Comparison of ENCODE assay signal across 19 cellular contexts in genomic region chr9:138103824-138104206, GRCh38.
DNase-seq lines count a peak whose midpoint lies in the region; FAIRE-seq and TF ChIP-seq lines count a peak whose summit lies in the region.
"Had no signal": no experiment of that assay in that cellular context is flagged by ENCODE, and none has a peak within 500 bp of the region (broad histone marks: within the 10 kb centered on the region; RNA-seq: fewer than 3 reads in every experiment).

No MANE protein-coding gene starts in this region.

- no peaks in the 10 kb centered on the region for H3K9me3 Mint-ChIP-seq in activated T-helper 2 cell treated with anti-CD3 and anti-CD28 coated beads, Interferon-gamma antibody, Interleukin-2, Interleukin-4, amounts not matched to agents 10 μg/mL and 5 μg/mL and 100 μg/mL, durations not matched to agents 14 hours and 24 hours and 36 hours
- H3K9me3 Mint-ChIP-seq: CD4-positive, alpha-beta T cell had no signal

- no peaks in the 10 kb centered on the region for H3K4me1 Mint-ChIP-seq in activated T-helper 2 cell treated with anti-CD3 and anti-CD28 coated beads, Interferon-gamma antibody, Interleukin-2, Interleukin-4, amounts not matched to agents 10 μg/mL and 5 μg/mL and 100 μg/mL, durations not matched to agents 14 hours and 24 hours and 36 hours (ENCODE audit: low read depth)

- H3K27me3 ChIP-seq in tibial artery = peaks cover 0 to 27% of the 10 kb centered on the region in 2 donors
- H3K27me3 ChIP-seq: SJCRH30 had no signal

- no peaks in the 10 kb centered on the region for H3K9me3 ChIP-seq in kidney (ENCODE audit: control insufficient read depth in 1 of 2, low read length in 2 of 2)
- no peaks in the 10 kb centered on the region for H3K9me3 ChIP-seq in tibial artery
- H3K9me3 ChIP-seq: SJCRH30 had no signal

- no peak overlapping the region for H3K27ac Mint-ChIP-seq in activated T-helper 2 cell treated with anti-CD3 and anti-CD28 coated beads, Interferon-gamma antibody, Interleukin-2, Interleukin-4, amounts not matched to agents 10 μg/mL and 5 μg/mL and 100 μg/mL, durations not matched to agents 14 hours and 24 hours and 36 hours
- H3K27ac Mint-ChIP-seq: CD4-positive, alpha-beta T cell had no signal

- H3K27ac ChIP-seq in kidney (ENCODE audit: low read depth in 2 of 2, low read length in 2 of 2) (no peak overlapping the region), temporal lobe (ENCODE audit: low read depth, low read length) (peak overlapping the region; percentile 13), tibial artery (no peak overlapping the region)
- H3K27ac ChIP-seq: HL-60, SJCRH30 had no signal

- H3K4me1 ChIP-seq in kidney (ENCODE audit: control insufficient read depth in 1 of 2, insufficient read depth in 1 of 2, low read depth in 1 of 2, low read length in 2 of 2) (no peaks in the 10 kb centered on the region), tibial artery (no peaks in the 10 kb centered on the region)
- H3K4me1 ChIP-seq: SJCRH30 had no signal

- intact Hi-C loops in activated T-helper 2 cell treated with anti-CD3 and anti-CD28 coated beads, Interferon-gamma antibody, Interleukin-2, Interleukin-4, amounts not matched to agents 10 μg/mL and 5 μg/mL and 100 μg/mL, durations not matched to agents 14 hours and 24 hours and 36 hours (cut with micrococcal nuclease) = no loop called here
- intact Hi-C loops in kidney (cut with DNase I) = no loop called here
- intact Hi-C loops in posterior vena cava (cut with DNase I) = no loop called here
- intact Hi-C loops in tibial artery (cut with DNase I; ENCODE audit: low total_unique reads) = no loop called here

- no peak overlapping the region for H3K9ac ChIP-seq in kidney (ENCODE audit: low read length in 2 of 2)

- DNase-seq in activated effector memory CD4-positive, alpha-beta T cell treated with anti-CD3 and anti-CD28 coated beads, Interleukin-2, amount 50 U/mL, for 16 hours = peak; percentile 14
- DNase-seq in activated effector memory CD4-positive, alpha-beta T cell treated with Interleukin-2 at 50 U/mL for 16 hours = no peak
- DNase-seq in activated T-helper 2 cell treated with anti-CD3 and anti-CD28 coated beads, Interferon-gamma antibody, Interleukin-2, Interleukin-4, amounts not matched to agents 10 μg/mL and 5 μg/mL and 100 μg/mL, durations not matched to agents 14 hours and 24 hours and 36 hours (ENCODE audit: low spot score) = peak; percentile 4
- DNase-seq in kidney (peak; percentile 65), GM03348 (ENCODE audit: low spot score) (no peak), posterior vena cava (ENCODE audit: low spot score) (no peak), tibial artery (no peak)
- DNase-seq: AML-193; NCI-H1436; NCI-H2081; NCI-H524 treated with DMSO at 0.1 percent for 48 hours; NK-92 treated with Interleukin-12 subunit alpha and Interleukin-12 subunit beta, amount 100 ng/mL, for 24 hours; OCI-M1; RPMI8226 had no signal

- no peaks in the 10 kb centered on the region for H3K36me3 ChIP-seq in kidney (ENCODE audit: control insufficient read depth in 1 of 2, insufficient read depth in 2 of 2, low read length in 2 of 2)
- no peaks in the 10 kb centered on the region for H3K36me3 ChIP-seq in tibial artery
- H3K36me3 ChIP-seq: SJCRH30 had no signal

- H3K4me3 Mint-ChIP-seq in activated T-helper 2 cell treated with anti-CD3 and anti-CD28 coated beads, Interferon-gamma antibody, Interleukin-2, Interleukin-4, amounts not matched to agents 10 μg/mL and 5 μg/mL and 100 μg/mL, durations not matched to agents 14 hours and 24 hours and 36 hours (ENCODE audit: low read depth) = no peak overlapping the region
- H3K4me3 Mint-ChIP-seq: CD4-positive, alpha-beta T cell had no signal

- TF ChIP-seq CTCF in kidney (IDR thresholded peaks at IDR 0.05; ENCODE audit: borderline replicate concordance, extremely low read depth, insufficient read depth) = no peak
- no peak for TF ChIP-seq CTCF in tibial artery (IDR thresholded peaks at IDR 0.05)

- FAIRE-seq in kidney (lab: Jason Lieb, UNC) = no peak
- FAIRE-seq: D721Med had no signal

- H3K27me3 Mint-ChIP-seq in activated T-helper 2 cell treated with anti-CD3 and anti-CD28 coated beads, Interferon-gamma antibody, Interleukin-2, Interleukin-4, amounts not matched to agents 10 μg/mL and 5 μg/mL and 100 μg/mL, durations not matched to agents 14 hours and 24 hours and 36 hours (ENCODE audit: low read depth) = no peaks in the 10 kb centered on the region

- H3K36me3 Mint-ChIP-seq in activated T-helper 2 cell treated with anti-CD3 and anti-CD28 coated beads, Interferon-gamma antibody, Interleukin-2, Interleukin-4, amounts not matched to agents 10 μg/mL and 5 μg/mL and 100 μg/mL, durations not matched to agents 14 hours and 24 hours and 36 hours (ENCODE audit: low read depth) = no peaks in the 10 kb centered on the region

- H3K4me3 ChIP-seq in kidney (ENCODE audit: low read length in 2 of 2) = no peak overlapping the region
- no peak overlapping the region for H3K4me3 ChIP-seq in tibial artery
- H3K4me3 ChIP-seq: SJCRH30 had no signal

Comparison
In these comparisons a context has a peak if more than half of its experiments do, and no peak if none do; other contexts are left out.
1. DNase-seq: peak in activated effector memory CD4-positive, alpha-beta T cell treated with anti-CD3 and anti-CD28 coated beads, Interleukin-2, amount 50 U/mL, for 16 hours (single experiment), activated T-helper 2 cell treated with anti-CD3 and anti-CD28 coated beads, Interferon-gamma antibody, Interleukin-2, Interleukin-4, amounts not matched to agents 10 μg/mL and 5 μg/mL and 100 μg/mL, durations not matched to agents 14 hours and 24 hours and 36 hours (single experiment) and kidney (single experiment); none in activated effector memory CD4-positive, alpha-beta T cell treated with Interleukin-2 at 50 U/mL for 16 hours (single experiment), GM03348 (single experiment), posterior vena cava (single experiment) and tibial artery (0 of 2).